Comparison of ENCODE assay signal across 22 cellular contexts in the genomic region with DNA sequence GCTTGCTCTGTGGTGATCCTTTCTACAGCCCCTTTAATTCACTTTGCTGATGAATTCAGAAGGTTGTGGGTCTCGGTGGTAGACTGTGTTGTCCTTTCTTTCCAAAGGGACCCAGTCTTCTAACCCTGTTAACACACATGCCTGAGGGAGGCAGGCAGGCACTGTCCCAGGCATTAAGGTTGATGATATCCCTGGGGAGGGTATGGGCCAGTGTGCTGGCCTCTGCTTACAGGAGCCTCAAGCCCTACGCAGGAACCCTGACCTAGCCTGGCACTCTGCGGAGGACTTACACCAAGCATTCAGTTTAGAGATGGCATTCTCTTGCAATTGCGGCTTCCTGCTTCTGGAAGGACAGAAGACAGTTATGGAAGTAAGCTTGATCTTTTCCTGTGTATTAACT.
DNase-seq lines count a peak whose midpoint lies in the region; ATAC-seq, FAIRE-seq and TF ChIP-seq lines count a peak whose summit lies in the region.
"Had no signal": no experiment of that assay in that cellular context is flagged by ENCODE, and none has a peak within 500 bp of the region (broad histone marks: within the 10 kb centered on the region; RNA-seq: fewer than 3 reads in every experiment).

No MANE protein-coding gene starts in this region.

- no peaks in the 10 kb centered on the region for H3K9me3 Mint-ChIP-seq in WTC11
- H3K9me3 Mint-ChIP-seq: CD4-positive, CD25-positive, alpha-beta regulatory T cell; CD8-positive, alpha-beta memory T cell had no signal

- no peak overlapping the region for H3K23ac ChIP-seq in mesenchymal stem cell (ENCODE audit: low read length in 2 of 2)

- H3K4me1 Mint-ChIP-seq in WTC11 = peaks cover 4% of the 10 kb centered on the region
- H3K4me1 Mint-ChIP-seq: B cell; CD8-positive, alpha-beta memory T cell had no signal

- CTCF ChIA-PET in HepG2 (lab: Yijun Ruan, JAX; ENCODE audit: low intra/inter-chr PET ratio, low total read pairs) (no interaction called here), WTC11 (lab: Charles Lee) (no interaction called here)

- ATAC-seq in HepG2 (peak; percentile 58), right lobe of liver (no peak), WTC11 (peak; percentile 34; the same call in 1 of the 2 replicates), upper lobe of right lung (peak; percentile 26), lower lobe of right lung (no peak)

- no peak overlapping the region for H3K18ac ChIP-seq in mesenchymal stem cell (ENCODE audit: low read depth in 1 of 2, low read length in 2 of 2)

- no TSS peak for BruUV-seq in HepG2 (replicated peaks; lab: Mats Ljungman, UMichigan)

- no peak for TF ChIP-seq POLR2A in HepG2 (IDR thresholded peaks at IDR 0.05; ENCODE audit: insufficient read depth in 1 of 2, low read depth in 2 of 2, low read length in 2 of 2)
- TF ChIP-seq POLR2A in right lobe of liver (IDR thresholded peaks at IDR 0.05) = no peak

- H4K20me1 ChIP-seq in HepG2 (ENCODE audit: insufficient read depth, low read length) = no peaks in the 10 kb centered on the region
- H4K20me1 ChIP-seq: BLaER1 had no signal

- TF ChIP-seq EP300 in HepG2 (IDR thresholded peaks at IDR 0.05; ENCODE audit: low read depth in 2 of 2, low read length in 2 of 2) = no peak
- TF ChIP-seq EP300 in HepG2 (CRISPR knock-in tag; IDR thresholded peaks at IDR 0.05; ENCODE audit: borderline replicate concordance) = no peak

- no peak overlapping the region for H2BK15ac ChIP-seq in mesenchymal stem cell (ENCODE audit: low read depth, poor library complexity, severe bottlenecking)

- H3K27ac Mint-ChIP-seq in WTC11 = peak overlapping the region; percentile 22; the same call in 1 of the 2 replicates
- H3K27ac Mint-ChIP-seq: B cell; CD8-positive, alpha-beta memory T cell had no signal

- 82% methylated on average over 3 of the region's 4 CpGs for WGBS in HepG2 (ENCODE audit: low lambda C conversion rate)
- 90% methylated on average over 2 of the region's 4 CpGs for WGBS in right lobe of liver (ENCODE audit: insufficient coverage, low coverage, low lambda C conversion rate, missing lambda C conversion rate)
- WGBS in mesenchymal stem cell = 97% methylated on average over 3 of the region's 4 CpGs

- H3K27ac ChIP-seq in HepG2 (ENCODE audit: extremely low read length, insufficient read depth, low read length) (no peak overlapping the region), right lobe of liver (no peak overlapping the region), mesenchymal stem cell (ENCODE audit: low read length, poor library complexity, severe bottlenecking) (no peak overlapping the region), upper lobe of right lung (no peak overlapping the region), lower lobe of right lung (no peak overlapping the region)
- H3K27ac ChIP-seq: BLaER1, C4-2B had no signal

- no peak overlapping the region for H3K4ac ChIP-seq in mesenchymal stem cell (ENCODE audit: low read depth in 1 of 2, low read length in 2 of 2)

- H3K9ac ChIP-seq in HepG2 (ENCODE audit: insufficient read depth, low read depth, low read length) = no peak overlapping the region
- no peak overlapping the region for H3K9ac ChIP-seq in mesenchymal stem cell (ENCODE audit: low read length)
- H3K9ac ChIP-seq: BLaER1 had no signal

- H3K79me2 ChIP-seq in HepG2 (ENCODE audit: insufficient read depth, low read length) = peaks cover 19% of the 10 kb centered on the region

- no peak overlapping the region for H3K14ac ChIP-seq in mesenchymal stem cell (ENCODE audit: low read length in 2 of 2)

- no peaks in the 10 kb centered on the region for H3K27me3 Mint-ChIP-seq in WTC11 (ENCODE audit: low read depth)
- H3K27me3 Mint-ChIP-seq: B cell; CD4-positive, CD25-positive, alpha-beta regulatory T cell; CD8-positive, alpha-beta memory T cell had no signal

- H3K4me3 Mint-ChIP-seq in WTC11 = no peak overlapping the region
- H3K4me3 Mint-ChIP-seq: B cell; CD4-positive, CD25-positive, alpha-beta regulatory T cell; CD8-positive, alpha-beta memory T cell had no signal

- peaks cover 20% of the 10 kb centered on the region for H3K79me1 ChIP-seq in mesenchymal stem cell (replicated peaks; ENCODE audit: low read length, poor library complexity, severe bottlenecking)

- peaks cover 0 to 2% of the 10 kb centered on the region in 2 experiments; a peak in 2 of 5 replicates for H3K36me3 ChIP-seq in HepG2 (replicated peaks in 1 of 2; ENCODE audit: control insufficient read depth in 1 of 2, insufficient read depth in 2 of 2, low read length in 2 of 2)
- H3K36me3 ChIP-seq in right lobe of liver = no peaks in the 10 kb centered on the region
- H3K36me3 ChIP-seq in mesenchymal stem cell (ENCODE audit: control insufficient read depth in 1 of 2, insufficient read depth in 2 of 2, low read depth in 1 of 2, low read length in 2 of 2) = peaks cover 0 to 3% of the 10 kb centered on the region in 2 experiments
- H3K36me3 ChIP-seq in upper lobe of right lung = no peaks in the 10 kb centered on the region
- H3K36me3 ChIP-seq in lower lobe of right lung = no peaks in the 10 kb centered on the region
- H3K36me3 ChIP-seq: BLaER1 had no signal

- in situ Hi-C loops in HepG2 (cut with HindIII; ENCODE audit: extremely low pct_ligation_motif_present, low pct_unique_long_range_greater_than_20kb) = no loop called here

- no peak overlapping the region for H2AFZ ChIP-seq in HepG2 (ENCODE audit: low read length)
- no peak overlapping the region for H2AFZ ChIP-seq in mesenchymal stem cell (ENCODE audit: low read depth, low read length)

- H3K4me3 ChIP-seq in HepG2 (replicated peaks in 1 of 3; ENCODE audit: insufficient read depth in 1 of 3, low read depth in 2 of 3, low read length in 3 of 3) (no peak overlapping the region), right lobe of liver (no peak overlapping the region), mesenchymal stem cell (ENCODE audit: insufficient read depth in 1 of 2, low read depth in 1 of 2, low read length in 2 of 2) (no peak overlapping the region), upper lobe of right lung (no peak overlapping the region), lower lobe of right lung (no peak overlapping the region)
- H3K4me3 ChIP-seq: BLaER1 had no signal

- intact Hi-C loops in HepG2 (cut with micrococcal nuclease; ENCODE audit: unreplicated experiment) = no loop called here
- intact Hi-C loops in right lobe of liver (cut with DNase I) = no loop called here
- intact Hi-C loops in upper lobe of right lung (cut with DNase I) = no loop called here
- intact Hi-C loops in lower lobe of right lung (cut with DNase I) = no loop called here

- no peak overlapping the region for H4K8ac ChIP-seq in mesenchymal stem cell (ENCODE audit: low read length)

- no peak for TF ChIP-seq CTCF in HepG2 (CRISPR knock-in tag; IDR thresholded peaks at IDR 0.05)
- TF ChIP-seq CTCF in right lobe of liver (IDR thresholded peaks at IDR 0.05) = no peak
- no peak for TF ChIP-seq CTCF in WTC11 (IDR thresholded peaks at IDR 0.05)
- TF ChIP-seq CTCF in upper lobe of right lung (IDR thresholded peaks at IDR 0.05) = no peak
- TF ChIP-seq CTCF in lower lobe of right lung (IDR thresholded peaks at IDR 0.05) = no peak

- POLR2A ChIA-PET in HepG2 (lab: Yijun Ruan, JAX) (interaction anchor here (0.9 kb wide), 1 partner anchor 367 kb away, joined by 3 read pairs; no protein-coding TSS in a partner anchor), WTC11 (lab: Charles Lee) (no interaction called here)

- no peaks in the 10 kb centered on the region for H3K36me3 Mint-ChIP-seq in WTC11

- no peak overlapping the region for H2BK12ac ChIP-seq in mesenchymal stem cell (ENCODE audit: low read length in 2 of 2)

- TF ChIP-seq RAD21 in HepG2 (CRISPR knock-in tag; IDR thresholded peaks at IDR 0.05) = no peak

- no peaks in the 10 kb centered on the region for H3K27me3 ChIP-seq in HepG2 (ENCODE audit: control insufficient read depth in 1 of 2, insufficient read depth in 2 of 2, low read length in 2 of 2)
- H3K27me3 ChIP-seq in right lobe of liver = no peaks in the 10 kb centered on the region
- no peaks in the 10 kb centered on the region for H3K27me3 ChIP-seq in mesenchymal stem cell (ENCODE audit: control insufficient read depth in 1 of 2, insufficient read depth in 1 of 2, low read length in 2 of 2)
- no peaks in the 10 kb centered on the region for H3K27me3 ChIP-seq in upper lobe of right lung
- H3K27me3 ChIP-seq in lower lobe of right lung (ENCODE audit: low read depth) = no peaks in the 10 kb centered on the region
- H3K27me3 ChIP-seq: BLaER1 had no signal

- H3K4me1 ChIP-seq in HepG2 (ENCODE audit: insufficient read depth, low read length) = peaks cover 47% of the 10 kb centered on the region
- peaks cover 0 to 7% (median 0%) of the 10 kb centered on the region in 4 donors for H3K4me1 ChIP-seq in right lobe of liver
- peaks cover 2% of the 10 kb centered on the region for H3K4me1 ChIP-seq in mesenchymal stem cell (ENCODE audit: control insufficient read depth, insufficient read depth, low read depth, low read length)
- H3K4me1 ChIP-seq in upper lobe of right lung = no peaks in the 10 kb centered on the region
- no peaks in the 10 kb centered on the region for H3K4me1 ChIP-seq in lower lobe of right lung
- H3K4me1 ChIP-seq: BLaER1 had no signal

- FAIRE-seq in HepG2 (lab: Jason Lieb, UNC) = no peak
- no peak for FAIRE-seq in HTR-8/SVneo (lab: Jason Lieb, UNC)
- FAIRE-seq: A204.1, D721Med, G401.6, GM12892 had no signal

- H2BK5ac ChIP-seq in mesenchymal stem cell (ENCODE audit: low read depth, low read length, poor library complexity, severe bottlenecking) = no peak overlapping the region

- H2BK120ac ChIP-seq in mesenchymal stem cell (ENCODE audit: low read depth, low read length) = no peak overlapping the region

- no peak for DNase-seq in HepG2 (ENCODE audit: low spot score)
- DNase-seq in right lobe of liver = no peak
- DNase-seq in WTC11 (ENCODE audit: low spot score) = no peak
- no peak for DNase-seq in mesenchymal stem cell
- no peak for DNase-seq in upper lobe of right lung
- DNase-seq in A172 (ENCODE audit: low spot score) = no peak
- no peak for DNase-seq in lower lobe of right lung
- no peak for DNase-seq in HTR-8/SVneo (ENCODE audit: insufficient read length, low spot score)
- DNase-seq: CD4-positive, CD25-positive, alpha-beta regulatory T cell; CD8-positive, alpha-beta memory T cell; DMS 273 treated with DMSO at 0.1 percent for 48 hours; DND-41; GOT3; H7; HCEC 1CT had no signal

- H4K91ac ChIP-seq in mesenchymal stem cell (ENCODE audit: low read length) = peak overlapping the region; percentile 61

- H3K4me2 ChIP-seq in HepG2 (ENCODE audit: low read depth, low read length) (no peak overlapping the region), mesenchymal stem cell (ENCODE audit: low read length, poor library complexity, severe bottlenecking) (no peak overlapping the region)
- H3K4me2 ChIP-seq: BLaER1 had no signal

- H3K9me3 ChIP-seq in HepG2 (ENCODE audit: low read length) (no peaks in the 10 kb centered on the region), right lobe of liver (no peaks in the 10 kb centered on the region), mesenchymal stem cell (ENCODE audit: control insufficient read depth, low read length) (no peaks in the 10 kb centered on the region), upper lobe of right lung (no peaks in the 10 kb centered on the region), lower lobe of right lung (no peaks in the 10 kb centered on the region)
- H3K9me3 ChIP-seq: BLaER1 had no signal

- H2AK5ac ChIP-seq in mesenchymal stem cell (ENCODE audit: low read length, severe bottlenecking) = no peak overlapping the region

TF ChIP-seq in HepG2, 621 proteins besides CTCF, POLR2A, EP300 and RAD21 (continues in another document):
- no peak for TF ChIP-seq ARNTL (CRISPR knock-in tag; IDR thresholded peaks at IDR 0.05)

Comparison
In these comparisons a context has a peak if more than half of its experiments do, and no peak if none do; other contexts are left out.
1. ATAC-seq: peak in HepG2 (single experiment), WTC11 (single experiment) and upper lobe of right lung (single experiment); none in right lobe of liver (0 of 4) and lower lobe of right lung (0 of 2).